8 cellular contexts compared by ENCODE assay signal in genomic region chr1:100921110-100921706, GRCh38. TPM values are rescaled to one million over a fixed set of nuclear protein-coding genes. Genes with fewer than 3 reads are reported as not detected.
DNase-seq lines count a peak whose midpoint lies in the region; ATAC-seq and TF ChIP-seq lines count a peak whose summit lies in the region.

No MANE protein-coding gene starts in this region.

- no peaks in the 10 kb centered on the region for H3K27me3 Mint-ChIP-seq in Calu3 (ENCODE audit: unreplicated experiment)

- peaks cover 24% of the 10 kb centered on the region for H3K36me3 Mint-ChIP-seq in Calu3 (ENCODE audit: insufficient read depth, unreplicated experiment)

- intact Hi-C loops in Calu3 (cut with micrococcal nuclease; ENCODE audit: unreplicated experiment), result loop anchor here (1.0 to 10.0 kb wide), 4 partner anchors 104 to 436 kb away; partner anchors contain the start of gene DPH5

- peak; percentile 9 for DNase-seq in Calu3
- peak; percentile 11 for DNase-seq in H7
- DNase-seq in NCI-H82 (lab: John Stamatoyannopoulos, UW), result peak; percentile 81
- DNase-seq in coronary artery (ENCODE audit: low spot score), result no peak
- peak; percentile 70 for DNase-seq in myocyte (ENCODE audit: low read depth)
- DNase-seq in stimulated activated naive CD4-positive, alpha-beta T cell treated with Interleukin-2 at 50 U/mL for 16 hours (lab: John Stamatoyannopoulos, UW), result no peak
- no peak for DNase-seq in effector memory CD4-positive, alpha-beta T cell

- no peak for TF ChIP-seq CTCF in Calu3 (IDR thresholded peaks at IDR 0.05; ENCODE audit: unreplicated experiment)
- peak; percentile 65 for TF ChIP-seq CTCF in coronary artery (IDR thresholded peaks at IDR 0.05)

- no peak overlapping the region for H3K27ac ChIP-seq in coronary artery
- no peak overlapping the region for H3K27ac ChIP-seq in effector memory CD4-positive, alpha-beta T cell (ENCODE audit: insufficient read depth, low read length, poor library complexity, severe bottlenecking)

- H3K9me3 Mint-ChIP-seq in Calu3 (ENCODE audit: low read depth, unreplicated experiment), result no peaks in the 10 kb centered on the region

- no peak for ATAC-seq in HG03159 (IDR thresholded peaks at IDR 0.05; ENCODE audit: unreplicated experiment)

- peaks cover 4% of the 10 kb centered on the region for H3K36me3 ChIP-seq in H7 (replicated peaks; ENCODE audit: control insufficient read depth, insufficient read depth, low read length)
- H3K36me3 ChIP-seq in effector memory CD4-positive, alpha-beta T cell (ENCODE audit: control insufficient read depth, insufficient read depth, low read length), result peaks cover 13% of the 10 kb centered on the region

- H3K4me1 Mint-ChIP-seq in Calu3 (ENCODE audit: low read depth, unreplicated experiment), result no peaks in the 10 kb centered on the region

- BruUV-seq in Calu3 (replicated peaks; lab: Mats Ljungman, UMichigan), result no TSS peak

- no peaks in the 10 kb centered on the region for H3K27me3 ChIP-seq in H7 (ENCODE audit: control insufficient read depth, insufficient read depth, low read length)
- H3K27me3 ChIP-seq in effector memory CD4-positive, alpha-beta T cell (replicated peaks; ENCODE audit: control insufficient read depth, insufficient read depth, low read length, poor library complexity, severe bottlenecking), result no peaks in the 10 kb centered on the region

- CTCF ChIA-PET in Calu3 (lab: Charles Lee), result no interaction called here

- H3K27ac Mint-ChIP-seq in Calu3 (ENCODE audit: unreplicated experiment), result no peak overlapping the region

- no peaks in the 10 kb centered on the region for H3K9me3 ChIP-seq in effector memory CD4-positive, alpha-beta T cell (ENCODE audit: control insufficient read depth, low read length)

- no peak overlapping the region for H3K4me3 ChIP-seq in H7 (ENCODE audit: insufficient read depth, low read depth, low read length)
- no peak overlapping the region for H3K4me3 ChIP-seq in coronary artery
- no peak overlapping the region for H3K4me3 ChIP-seq in effector memory CD4-positive, alpha-beta T cell (ENCODE audit: insufficient read depth, low read depth, low read length, poor library complexity, severe bottlenecking)

- no peak overlapping the region for H3K4me3 Mint-ChIP-seq in Calu3 (ENCODE audit: low read depth, unreplicated experiment)

- peaks cover 27% of the 10 kb centered on the region for H3K4me1 ChIP-seq in effector memory CD4-positive, alpha-beta T cell (ENCODE audit: control insufficient read depth, insufficient read depth, low read length, poor library complexity, severe bottlenecking)

RNA-seq across cellular contexts. Expression of gene SLC30A7, which starts 25.3 kb away (rescaled TPM):
- total RNA-seq in Calu3 (2022) (38.2 and 39.4 TPM in 2 replicates), myocyte (18.3 and 26.8 TPM in 2 replicates)
- total RNA-seq in H7 (2014; rRNA removed; shearing (Covaris generic)), result 19.5 TPM in 2 replicates
- 8.7 TPM for polyA plus RNA-seq in myocyte (2012)

RNA-seq across cellular contexts. Expression of gene EXTL2, which starts 26.6 kb away (rescaled TPM):
- total RNA-seq in Calu3 (2022) (11.4 and 13.8 TPM in 2 replicates), myocyte (20.1 and 27.6 TPM in 2 replicates)
- 57.7 and 67.2 TPM in 2 replicates for total RNA-seq in H7 (2014; rRNA removed; shearing (Covaris generic))
- 19.3 TPM for polyA plus RNA-seq in myocyte (2012)

Comparison
In these comparisons a context has a peak if more than half of its experiments do, and no peak if none do; other contexts are left out.
1. DNase-seq: peak in Calu3 (single experiment), H7 (single experiment), NCI-H82 (single experiment) and myocyte (single experiment); none in coronary artery (single experiment), stimulated activated naive CD4-positive, alpha-beta T cell treated with Interleukin-2 at 50 U/mL for 16 hours (single experiment) and effector memory CD4-positive, alpha-beta T cell (0 of 3).